ENCODE assay signal across 10 cellular contexts in the genomic region with DNA sequence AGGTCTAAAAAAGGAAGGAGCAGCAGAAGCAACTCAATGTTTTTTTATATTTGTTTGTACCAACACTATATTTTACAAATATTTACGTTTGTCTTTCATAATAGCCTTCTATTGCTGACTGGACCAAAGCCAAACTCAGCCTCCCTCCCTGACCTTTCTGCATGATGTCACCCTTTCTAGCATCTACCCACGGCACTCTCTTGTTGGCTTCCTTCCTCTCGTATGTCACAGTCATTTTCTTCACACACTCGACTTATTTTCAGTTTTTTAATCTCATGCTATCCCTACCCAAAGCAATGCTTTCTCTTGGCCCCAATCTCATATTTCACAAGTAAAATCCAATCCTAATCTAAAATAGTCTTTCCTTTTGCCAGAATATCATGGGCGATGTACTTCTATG. TPM values are rescaled to one million over a fixed set of nuclear protein-coding genes. Genes with fewer than 3 reads are reported as not detected.
DNase-seq lines count a peak whose midpoint lies in the region; ATAC-seq and TF ChIP-seq lines count a peak whose summit lies in the region.
"Had no signal": no experiment of that assay in that cellular context is flagged by ENCODE, and none has a peak within 500 bp of the region (broad histone marks: within the 10 kb centered on the region; RNA-seq: fewer than 3 reads in every experiment).

No MANE protein-coding gene starts in this region.

- H3K36me3 ChIP-seq in HEK293 (ENCODE audit: control insufficient read depth in 2 of 2, insufficient read depth in 1 of 2, low read length in 2 of 2) = no peaks in the 10 kb centered on the region
- H3K36me3 ChIP-seq in MM.1S (replicated peaks; ENCODE audit: insufficient read depth, low read length) = no peaks in the 10 kb centered on the region
- H3K36me3 ChIP-seq: HAP-1 had no signal

- H3K79me2 ChIP-seq in MM.1S (ENCODE audit: low read length) = no peaks in the 10 kb centered on the region

- peak overlapping the region; percentile 44 for H3K27ac Mint-ChIP-seq in stimulated activated naive B cell treated with anti-CD40 and anti-IgM and Interleukin-4, amounts not matched to agents 10 μg/mL and 1 μg/mL and 100 μg/mL, for 72 hours

- H3K4me1 Mint-ChIP-seq in stimulated activated naive B cell treated with anti-CD40 and anti-IgM and Interleukin-4, amounts not matched to agents 10 μg/mL and 1 μg/mL and 100 μg/mL, for 72 hours = peaks cover 5 to 16% of the 10 kb centered on the region in 2 donors

- H3K27ac ChIP-seq in HEK293 (ENCODE audit: extremely low read depth, low read depth, low read length) (no peak overlapping the region), angular gyrus (ENCODE audit: low read depth, low read length) (peak overlapping the region; percentile 57), MM.1S (ENCODE audit: low read length) (no peak overlapping the region)

- TF ChIP-seq POLR2A in lower leg skin (IDR thresholded peaks at IDR 0.05) = no peak

- H3K4me1 ChIP-seq in HEK293 (ENCODE audit: control insufficient read depth, insufficient read depth, low read length) (peaks cover 2% of the 10 kb centered on the region; the same call in 1 of the 2 replicates), MM.1S (ENCODE audit: low read length) (no peaks in the 10 kb centered on the region)
- H3K4me1 ChIP-seq: HAP-1 had no signal

- TF ChIP-seq CTCF in HEK293 (tag by site-specific recombination; IDR thresholded peaks at IDR 0.05) = no peak
- TF ChIP-seq CTCF in lower leg skin (IDR thresholded peaks at IDR 0.05) = no peak
- TF ChIP-seq CTCF in MM.1S (IDR thresholded peaks at IDR 0.05; ENCODE audit: low read length) = no peak

- no peaks in the 10 kb centered on the region for H3K9me3 Mint-ChIP-seq in stimulated activated naive B cell treated with anti-CD40 and anti-IgM and Interleukin-4, amounts not matched to agents 10 μg/mL and 1 μg/mL and 100 μg/mL, for 72 hours

- peaks cover 9 to 19% of the 10 kb centered on the region in 2 donors for H3K27me3 Mint-ChIP-seq in stimulated activated naive B cell treated with anti-CD40 and anti-IgM and Interleukin-4, amounts not matched to agents 10 μg/mL and 1 μg/mL and 100 μg/mL, for 72 hours

- no peaks in the 10 kb centered on the region for H4K20me1 ChIP-seq in MM.1S (ENCODE audit: insufficient read depth, low read length)

- H3K4me3 ChIP-seq in HEK293 (ENCODE audit: low read depth, low read length) (no peak overlapping the region), lower leg skin (ENCODE audit: low read depth, poor library complexity, severe bottlenecking) (no peak overlapping the region), MM.1S (ENCODE audit: low read length) (no peak overlapping the region)
- H3K4me3 ChIP-seq: HAP-1 had no signal

- H2AFZ ChIP-seq in MM.1S (ENCODE audit: low read length) = no peak overlapping the region

- no peak overlapping the region for H3K4me2 ChIP-seq in MM.1S (ENCODE audit: low read depth, low read length)

- CTCF ChIA-PET in HEK293 (lab: Yijun Ruan, JAX) = interaction anchor here (0.5 to 3.9 kb wide), 46 partner anchors 8 to 1224 kb away, joined by 3 to 75 read pairs (median 3); no protein-coding TSS in a partner anchor

- H3K4me3 Mint-ChIP-seq in stimulated activated naive B cell treated with anti-CD40 and anti-IgM and Interleukin-4, amounts not matched to agents 10 μg/mL and 1 μg/mL and 100 μg/mL, for 72 hours = no peak overlapping the region

- H3K9me2 ChIP-seq in MM.1S (replicated peaks; ENCODE audit: insufficient read depth, low read length) = no peaks in the 10 kb centered on the region

- H3F3A ChIP-seq in MM.1S (ENCODE audit: insufficient read depth, low read length) = no peaks in the 10 kb centered on the region

- 17 to 27% methylated on average over 5 of the region's 5 CpGs for WGBS in lower leg skin, 2 donors

- ATAC-seq in stimulated activated naive B cell treated with anti-CD40 and anti-IgM and Interleukin-4, amounts not matched to agents 10 μg/mL and 1 μg/mL and 100 μg/mL, for 72 hours (replicated peaks) = no peak
- no peak for ATAC-seq in HG03097 (IDR thresholded peaks at IDR 0.05; ENCODE audit: low FRiP score, unreplicated experiment)

- H3K9me3 ChIP-seq in HEK293 (ENCODE audit: control insufficient read depth, insufficient read depth, low read depth, low read length) (no peaks in the 10 kb centered on the region), MM.1S (replicated peaks; ENCODE audit: insufficient read depth, low read length) (no peaks in the 10 kb centered on the region)
- H3K9me3 ChIP-seq: HAP-1 had no signal

- peak; percentile 19 for DNase-seq in kidney glomerular epithelial cell (lab: John Stamatoyannopoulos, UW)
- DNase-seq in stimulated activated naive B cell treated with anti-CD40 and anti-IgM and Interleukin-4, amounts not matched to agents 10 μg/mL and 1 μg/mL and 100 μg/mL, for 72 hours = no peak
- DNase-seq in lower leg skin (ENCODE audit: low spot score in 2 of 2) = no peak
- DNase-seq in MM.1S = no peak
- no peak for DNase-seq in DMS114 treated with DMSO at 0.1 percent for 48 hours (lab: John Stamatoyannopoulos, UW; ENCODE audit: unreplicated experiment)
- DNase-seq: stimulated activated CD4-positive, alpha-beta T cell treated with anti-CD3 and anti-CD28 coated beads, Interleukin-2, amount 100 ng/mL, for 24 hours had no signal

- POLR2A ChIA-PET in HEK293 (lab: Yijun Ruan, JAX) = no interaction called here

- no peaks in the 10 kb centered on the region for H3K36me3 Mint-ChIP-seq in stimulated activated naive B cell treated with anti-CD40 and anti-IgM and Interleukin-4, amounts not matched to agents 10 μg/mL and 1 μg/mL and 100 μg/mL, for 72 hours

- no peaks in the 10 kb centered on the region for H3K27me3 ChIP-seq in MM.1S (replicated peaks; ENCODE audit: insufficient read depth, low read length)

- no peak overlapping the region for H3K9ac ChIP-seq in MM.1S (ENCODE audit: low read length)

- intact Hi-C loops in lower leg skin (cut with DNase I; ENCODE audit: low total_unique reads) = loop anchor here (5.0 kb wide), 1 partner anchor 427 kb away; no protein-coding TSS in a partner anchor

TF ChIP-seq in HEK293, 187 proteins besides CTCF, POLR2A, EP300 and RAD21 (continues in another document):
- TF ChIP-seq ZSCAN30 (tag by site-specific recombination; IDR thresholded peaks at IDR 0.05) (no peak), TRIM28 (IDR thresholded peaks at IDR 0.05; ENCODE audit: borderline replicate concordance, low read length) (peak; percentile 67; the same call in 1 of the 2 replicates), ZNF416 (tag by site-specific recombination; IDR thresholded peaks at IDR 0.05) (no peak), ZNF335 (tag by site-specific recombination; conservative IDR thresholded peaks at IDR 0.05) (0 out of 2 replicates have a peak, but pooled peaks have one; percentile 32), ZBTB17 (tag by site-specific recombination; IDR thresholded peaks at IDR 0.05) (0 out of 2 replicates have a peak, but pooled peaks have one; percentile 40), SCRT1 (tag by site-specific recombination; IDR thresholded peaks at IDR 0.05; ENCODE audit: borderline replicate concordance) (no peak), ZFHX2 (tag by site-specific recombination; conservative IDR thresholded peaks at IDR 0.05) (peak; percentile 59)
- TF ChIP-seq, protein P1, sequence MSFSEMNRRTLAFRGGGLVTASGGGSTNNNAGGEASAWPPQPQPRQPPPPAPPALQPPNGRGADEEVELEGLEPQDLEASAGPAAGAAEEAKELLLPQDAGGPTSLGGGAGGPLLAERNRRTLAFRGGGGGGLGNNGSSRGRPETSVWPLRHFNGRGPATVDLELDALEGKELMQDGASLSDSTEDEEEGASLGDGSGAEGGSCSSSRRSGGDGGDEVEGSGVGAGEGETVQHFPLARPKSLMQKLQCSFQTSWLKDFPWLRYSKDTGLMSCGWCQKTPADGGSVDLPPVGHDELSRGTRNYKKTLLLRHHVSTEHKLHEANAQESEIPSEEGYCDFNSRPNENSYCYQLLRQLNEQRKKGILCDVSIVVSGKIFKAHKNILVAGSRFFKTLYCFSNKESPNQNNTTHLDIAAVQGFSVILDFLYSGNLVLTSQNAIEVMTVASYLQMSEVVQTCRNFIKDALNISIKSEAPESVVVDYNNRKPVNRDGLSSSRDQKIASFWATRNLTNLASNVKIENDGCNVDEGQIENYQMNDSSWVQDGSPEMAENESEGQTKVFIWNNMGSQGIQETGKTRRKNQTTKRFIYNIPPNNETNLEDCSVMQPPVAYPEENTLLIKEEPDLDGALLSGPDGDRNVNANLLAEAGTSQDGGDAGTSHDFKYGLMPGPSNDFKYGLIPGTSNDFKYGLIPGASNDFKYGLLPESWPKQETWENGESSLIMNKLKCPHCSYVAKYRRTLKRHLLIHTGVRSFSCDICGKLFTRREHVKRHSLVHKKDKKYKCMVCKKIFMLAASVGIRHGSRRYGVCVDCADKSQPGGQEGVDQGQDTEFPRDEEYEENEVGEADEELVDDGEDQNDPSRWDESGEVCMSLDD (tag by site-specific recombination; IDR thresholded peaks at IDR 0.05) = no peak
- TF ChIP-seq, protein P2, sequence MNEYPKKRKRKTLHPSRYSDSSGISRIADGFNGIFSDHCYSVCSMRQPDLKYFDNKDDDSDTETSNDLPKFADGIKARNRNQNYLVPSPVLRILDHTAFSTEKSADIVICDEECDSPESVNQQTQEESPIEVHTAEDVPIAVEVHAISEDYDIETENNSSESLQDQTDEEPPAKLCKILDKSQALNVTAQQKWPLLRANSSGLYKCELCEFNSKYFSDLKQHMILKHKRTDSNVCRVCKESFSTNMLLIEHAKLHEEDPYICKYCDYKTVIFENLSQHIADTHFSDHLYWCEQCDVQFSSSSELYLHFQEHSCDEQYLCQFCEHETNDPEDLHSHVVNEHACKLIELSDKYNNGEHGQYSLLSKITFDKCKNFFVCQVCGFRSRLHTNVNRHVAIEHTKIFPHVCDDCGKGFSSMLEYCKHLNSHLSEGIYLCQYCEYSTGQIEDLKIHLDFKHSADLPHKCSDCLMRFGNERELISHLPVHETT (tag by site-specific recombination; IDR thresholded peaks at IDR 0.05) = no peak
- TF ChIP-seq, protein P3, sequence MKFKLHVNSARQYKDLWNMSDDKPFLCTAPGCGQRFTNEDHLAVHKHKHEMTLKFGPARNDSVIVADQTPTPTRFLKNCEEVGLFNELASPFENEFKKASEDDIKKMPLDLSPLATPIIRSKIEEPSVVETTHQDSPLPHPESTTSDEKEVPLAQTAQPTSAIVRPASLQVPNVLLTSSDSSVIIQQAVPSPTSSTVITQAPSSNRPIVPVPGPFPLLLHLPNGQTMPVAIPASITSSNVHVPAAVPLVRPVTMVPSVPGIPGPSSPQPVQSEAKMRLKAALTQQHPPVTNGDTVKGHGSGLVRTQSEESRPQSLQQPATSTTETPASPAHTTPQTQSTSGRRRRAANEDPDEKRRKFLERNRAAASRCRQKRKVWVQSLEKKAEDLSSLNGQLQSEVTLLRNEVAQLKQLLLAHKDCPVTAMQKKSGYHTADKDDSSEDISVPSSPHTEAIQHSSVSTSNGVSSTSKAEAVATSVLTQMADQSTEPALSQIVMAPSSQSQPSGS (tag by site-specific recombination; IDR thresholded peaks at IDR 0.05; ENCODE audit: low read depth) = peak; percentile 84

RNA-seq across cellular contexts. Expression of a gene that starts 16.3 kb away (rescaled TPM):
- total RNA-seq in lower leg skin = 10 to 100 TPM; 32.9 to 42.0 (median 34.6) TPM
